17 cellular contexts compared by ENCODE assay signal in genomic region chr21:46159841-46160562, GRCh38. TPM values are rescaled to one million over a fixed set of nuclear protein-coding genes. Genes with fewer than 3 reads are reported as not detected.
DNase-seq lines count a peak whose midpoint lies in the region; ATAC-seq, FAIRE-seq and TF ChIP-seq lines count a peak whose summit lies in the region.
"Had no signal": no experiment of that assay in that cellular context is flagged by ENCODE, and none has a peak within 500 bp of the region (broad histone marks: within the 10 kb centered on the region; RNA-seq: fewer than 3 reads in every experiment).

No MANE protein-coding gene starts in this region.

- FAIRE-seq in K562 (lab: Jason Lieb, UNC), result no peak
- FAIRE-seq: GM12891 had no signal

- WGBS in K562 (ENCODE audit: insufficient coverage, low coverage, missing lambda C conversion rate), result 94% methylated on average over 23 of the region's 24 CpGs

- DNase-seq in 8988T (peak; percentile 11), BE2C (peak; percentile 5), K562 (ENCODE audit: extremely low read depth in 1 of 4, low spot score in 3 of 4) (no peak), osteocyte (ENCODE audit: extremely low spot score, unreplicated experiment) (peak; percentile 78), DMS79 treated with DMSO at 0.1 percent for 48 hours (lab: John Stamatoyannopoulos, UW) (no peak), HAP-1 (ENCODE audit: low spot score in 2 of 2) (no peak)
- DNase-seq: activated T-cell treated with anti-CD3 and anti-CD28 coated beads for 4 hours, hippocampal formation, midbrain, NCI-H1930, NCI-H510A treated with DMSO at 0.1 percent for 48 hours had no signal

- H3K9ac ChIP-seq in K562 (ENCODE audit: insufficient read depth in 1 of 2, low read depth in 2 of 2, low read length in 2 of 2), result no peak overlapping the region

- no peak for TF ChIP-seq CTCF in BE2C (IDR thresholded peaks at IDR 0.05; ENCODE audit: low read depth, low read length)
- no peak for TF ChIP-seq CTCF in K562 (IDR thresholded peaks at IDR 0.05 in 2 of 3, conservative IDR thresholded peaks at IDR 0.05 in 1 of 3; ENCODE audit: insufficient read depth in 2 of 3, low read depth in 1 of 3, low read length in 3 of 3)
- TF ChIP-seq CTCF in osteocyte (IDR thresholded peaks at IDR 0.05), result no peak

- H3K27me3 ChIP-seq in BE2C, result no peaks in the 10 kb centered on the region
- H3K27me3 ChIP-seq in K562 (ENCODE audit: control insufficient read depth in 2 of 2, insufficient read depth in 2 of 2, low read length in 2 of 2), result no peaks in the 10 kb centered on the region
- no peaks in the 10 kb centered on the region for H3K27me3 ChIP-seq in HAP-1 (ENCODE audit: low read depth)
- H3K27me3 ChIP-seq: cardiac muscle cell had no signal

- POLR2A ChIA-PET in K562 (lab: Yijun Ruan, JAX), result no interaction called here

- H3K4me2 ChIP-seq in K562 (ENCODE audit: insufficient read depth, low read length), result no peak overlapping the region

- H3K9me3 ChIP-seq in BE2C (no peaks in the 10 kb centered on the region), K562 (replicated peaks; ENCODE audit: control insufficient read depth, insufficient read depth, low read depth, low read length) (peaks cover 15% of the 10 kb centered on the region), HAP-1 (no peaks in the 10 kb centered on the region)
- H3K9me3 ChIP-seq: SJSA1, thoracic aorta had no signal

- CTCF ChIA-PET in K562 (lab: Yijun Ruan, JAX; ENCODE audit: low intra/inter-chr PET ratio), result no interaction called here

- H3K27me3 Mint-ChIP-seq in osteocyte (ENCODE audit: unreplicated experiment), result no peaks in the 10 kb centered on the region

- no peak overlapping the region; the same call in 2 of the 3 replicates for H3K27ac ChIP-seq in K562 (ENCODE audit: extremely low read depth, low read depth, low read length)
- H3K27ac ChIP-seq: cardiac muscle cell, SJSA1, thoracic aorta had no signal

- no peak for TF ChIP-seq EP300 in K562 (IDR thresholded peaks at IDR 0.05; ENCODE audit: low read length)

- H3K79me2 ChIP-seq in K562 (ENCODE audit: control insufficient read depth, insufficient read depth, low read length), result 0 out of 3 replicates have a peak, but pooled peaks cover 7% of the 10 kb centered on the region

- H3K4me3 Mint-ChIP-seq in osteocyte (ENCODE audit: unreplicated experiment), result no peak overlapping the region
- H3K4me3 Mint-ChIP-seq: IgD-negative memory B cell had no signal

- H3K9me3 Mint-ChIP-seq in osteocyte (ENCODE audit: unreplicated experiment), result no peaks in the 10 kb centered on the region
- H3K9me3 Mint-ChIP-seq: IgD-negative memory B cell had no signal

- H3K4me1 ChIP-seq in BE2C (no peaks in the 10 kb centered on the region), K562 (replicated peaks in 1 of 2; ENCODE audit: control insufficient read depth in 2 of 2, insufficient read depth in 2 of 2, low read length in 2 of 2) (peaks cover 0 to 36% of the 10 kb centered on the region in 2 experiments; a peak in 3 of 5 replicates), HAP-1 (no peaks in the 10 kb centered on the region)
- H3K4me1 ChIP-seq: SJSA1 had no signal

- H3K36me3 ChIP-seq in BE2C, result no peaks in the 10 kb centered on the region
- peaks cover 67% of the 10 kb centered on the region; the same call in 2 of the 3 replicates for H3K36me3 ChIP-seq in K562 (ENCODE audit: control insufficient read depth, insufficient read depth, low read length)
- no peaks in the 10 kb centered on the region for H3K36me3 ChIP-seq in HAP-1 (replicated peaks)
- H3K36me3 ChIP-seq: cardiac muscle cell, SJSA1, thoracic aorta had no signal

- H3K9me1 ChIP-seq in K562 (ENCODE audit: control insufficient read depth, insufficient read depth, low read length), result no peaks in the 10 kb centered on the region

- no TSS peak for BruUV-seq in K562 (replicated peaks; lab: Mats Ljungman, UMichigan)

- no peaks in the 10 kb centered on the region for H4K20me1 ChIP-seq in K562 (replicated peaks; ENCODE audit: control insufficient read depth, insufficient read depth, low read length)

- TF ChIP-seq RAD21 in K562 (CRISPR knock-in tag; conservative IDR thresholded peaks at IDR 0.05 in 1 of 2, IDR thresholded peaks at IDR 0.05 in 1 of 2), result no peak

- H3K36me3 Mint-ChIP-seq in osteocyte (ENCODE audit: unreplicated experiment), result peaks cover 3% of the 10 kb centered on the region

- no peak overlapping the region for H2AFZ ChIP-seq in K562 (ENCODE audit: low read depth, low read length)

- ATAC-seq in K562 (no peak), GM21576 (IDR thresholded peaks at IDR 0.05; ENCODE audit: unreplicated experiment) (no peak)

- in situ Hi-C loops in K562 (cut with MboI), result no loop called here
- in situ Hi-C loops in HAP-1 (cut with MboI; ENCODE audit: low sequenced_read_pairs), result no loop called here

- H3K27ac Mint-ChIP-seq in osteocyte (ENCODE audit: unreplicated experiment), result no peak overlapping the region
- H3K27ac Mint-ChIP-seq: IgD-negative memory B cell had no signal

- TF ChIP-seq POLR2A in K562 (conservative IDR thresholded peaks at IDR 0.05), result no peak

- intact Hi-C loops in K562 (cut with micrococcal nuclease), result no loop called here

- no peak overlapping the region for H3K4me3 ChIP-seq in BE2C (ENCODE audit: low read depth, low read length)
- no peak overlapping the region for H3K4me3 ChIP-seq in K562
- no peak overlapping the region for H3K4me3 ChIP-seq in HAP-1
- H3K4me3 ChIP-seq: cardiac muscle cell, SJSA1, thoracic aorta had no signal

- H3K4me1 Mint-ChIP-seq in osteocyte (ENCODE audit: unreplicated experiment), result no peaks in the 10 kb centered on the region

TF ChIP-seq in K562, 482 proteins besides CTCF, POLR2A, EP300 and RAD21:
- TF ChIP-seq POLR2G (IDR thresholded peaks at IDR 0.05; ENCODE audit: low read depth, low read length) (0 out of 2 replicates have a peak, but pooled peaks have one; percentile 46), TEAD4 (IDR thresholded peaks at IDR 0.05; ENCODE audit: low read length) (no peak), TEAD4 (CRISPR knock-in tag; IDR thresholded peaks at IDR 0.05; ENCODE audit: borderline replicate concordance) (0 out of 2 replicates have a peak, but pooled peaks have one; percentile 68), FOXK1 (CRISPR knock-in tag; IDR thresholded peaks at IDR 0.05; ENCODE audit: borderline replicate concordance) (no peak), TBL1XR1 (IDR thresholded peaks at IDR 0.05; ENCODE audit: low read length in 2 of 2) (no peak), SIX5 (IDR thresholded peaks at IDR 0.05; ENCODE audit: borderline replicate concordance in 1 of 2, insufficient read depth in 1 of 2, low read depth in 1 of 2, low read length in 2 of 2) (no peak), PCBP1 (IDR thresholded peaks at IDR 0.05; ENCODE audit: low read depth, low read length, poor library complexity, severe bottlenecking) (no peak), STAG1 (CRISPR knock-in tag; IDR thresholded peaks at IDR 0.05; ENCODE audit: borderline replicate concordance) (no peak), MTF1 (CRISPR knock-in tag; IDR thresholded peaks at IDR 0.05; ENCODE audit: borderline replicate concordance) (no peak), MAX (CRISPR knock-in tag; IDR thresholded peaks at IDR 0.05) (peak; percentile 14; the same call in 1 of the 2 replicates)

RNA-seq across cellular contexts. Expression of gene FTCD, which starts 4.6 kb away (rescaled TPM):
- 3.1 TPM for polyA plus RNA-seq in BE2C (2012; ENCODE audit: insufficient read depth, insufficient read length, low read depth)
- 5.4 and 12.8 TPM in 2 replicates for total RNA-seq in K562 (2011; cell fraction: chromatin; rRNA removed; ENCODE audit: low replicate concordance)
- total RNA-seq in K562 (2011; cell fraction: nucleolus; rRNA removed), result 7.2 and 7.5 TPM in 2 replicates
- 3.4 and 5.4 TPM in 2 replicates for total RNA-seq in K562 (2011; cell fraction: nucleoplasm; rRNA removed)
- not detected in 2 replicates for total RNA-seq in K562 (2014; rRNA removed)
- total RNA-seq in K562 (2014; rRNA removed; fragmentation: Illumina TruSeq; extraction: Trizol), result not detected in 2 replicates
- total RNA-seq in K562 (2015; rRNA removed; fragmentation: Illumina TruSeq; extraction: Trizol), result 0.08 and 0.25 TPM in 2 replicates
- 0.74 and 1.1 TPM in 2 replicates for total RNA-seq in K562 (2021)
- 0.11 and 0.41 TPM in 2 replicates for polyA plus RNA-seq in K562 (2011; rRNA removed)
- polyA plus RNA-seq in K562 (2011; cell fraction: cytosol; rRNA removed), result 0.19 and 0.69 TPM in 2 replicates
- polyA plus RNA-seq in K562 (2011; cell fraction: nucleus; rRNA removed), result 2.6 and 3.7 TPM in 2 replicates
- polyA plus RNA-seq in K562 (2012), result 1.5 and 3.0 TPM in 2 replicates
- not detected in 2 replicates for polyA plus RNA-seq in K562 (2014; fragmentation: Illumina TruSeq; extraction: Trizol)
- polyA plus RNA-seq in K562 (2014; fragmentation: Nextera tagmentation; extraction: Ambion mirVana), result not detected
- 0.50 and 1.6 TPM in 2 replicates for polyA plus RNA-seq in K562 (2014; rRNA removed)
- polyA minus RNA-seq in K562 (2011; rRNA and poly(A)+ RNA removed), result 0.49 TPM in 1 of 2 replicates, not detected in the other
- not detected in 2 replicates for polyA minus RNA-seq in K562 (2011; cell fraction: cytosol; rRNA and poly(A)+ RNA removed)
- 0.54 and 0.56 TPM in 2 replicates for polyA minus RNA-seq in K562 (2011; cell fraction: nucleus; rRNA and poly(A)+ RNA removed)
- 2.3 and 2.5 TPM in 2 replicates for total RNA-seq in osteocyte
- total RNA-seq: SJSA1 had no signal
- polyA plus RNA-seq: IgD-negative memory B cell had no signal

RNA-seq across cellular contexts. Expression of gene SPATC1L, which starts 24.3 kb away (rescaled TPM):
- 29.5 TPM for polyA plus RNA-seq in BE2C (2012; ENCODE audit: insufficient read depth, insufficient read length, low read depth)
- total RNA-seq in K562 (2011; cell fraction: chromatin; rRNA removed; ENCODE audit: low replicate concordance), result 20.1 and 44.2 TPM in 2 replicates
- total RNA-seq in K562 (2011; cell fraction: nucleolus; rRNA removed), result 39.1 and 40.0 TPM in 2 replicates
- total RNA-seq in K562 (2011; cell fraction: nucleoplasm; rRNA removed), result 28.1 and 28.7 TPM in 2 replicates
- total RNA-seq in K562 (2014; rRNA removed) (63.7 and 104 TPM in 2 replicates), K562 (2014; rRNA removed; fragmentation: Illumina TruSeq; extraction: Trizol) (10.4 and 12.6 TPM in 2 replicates), K562 (2015; rRNA removed; fragmentation: Illumina TruSeq; extraction: Trizol) (29.7 and 31.9 TPM in 2 replicates), K562 (2021) (118 and 121 TPM in 2 replicates), osteocyte (17.5 and 18.9 TPM in 2 replicates)
- polyA plus RNA-seq in K562 (2011; rRNA removed) (6.7 and 23.0 TPM in 2 replicates), K562 (2014; fragmentation: Illumina TruSeq; extraction: Trizol) (38.3 and 84.8 TPM in 2 replicates), K562 (2014; fragmentation: Nextera tagmentation; extraction: Ambion mirVana) (under 1 TPM in 1 of 2 experiments, not detected in 1; 0.14 TPM), K562 (2014; rRNA removed) (40.6 and 50.4 TPM in 2 replicates)
- polyA plus RNA-seq in K562 (2011; cell fraction: cytosol; rRNA removed), result 22.2 and 53.4 TPM in 2 replicates
- polyA plus RNA-seq in K562 (2011; cell fraction: nucleus; rRNA removed), result 41.7 and 48.0 TPM in 2 replicates
- polyA plus RNA-seq in K562 (2012), result 94.4 and 104 TPM in 2 replicates
- 4.8 and 6.1 TPM in 2 replicates for polyA minus RNA-seq in K562 (2011; rRNA and poly(A)+ RNA removed)
- 45.0 and 94.2 TPM in 2 replicates for polyA minus RNA-seq in K562 (2011; cell fraction: cytosol; rRNA and poly(A)+ RNA removed)
- 10.6 and 16.9 TPM in 2 replicates for polyA minus RNA-seq in K562 (2011; cell fraction: nucleus; rRNA and poly(A)+ RNA removed)

Comparison
In these comparisons a context has a peak if more than half of its experiments do, and no peak if none do; other contexts are left out.
1. DNase-seq: peak in 8988T (single experiment), BE2C (single experiment) and osteocyte (single experiment); none in K562 (0 of 4), DMS79 treated with DMSO at 0.1 percent for 48 hours (single experiment) and HAP-1 (0 of 2).